ENCODE assay signal across 9 cellular contexts in the genomic region with DNA sequence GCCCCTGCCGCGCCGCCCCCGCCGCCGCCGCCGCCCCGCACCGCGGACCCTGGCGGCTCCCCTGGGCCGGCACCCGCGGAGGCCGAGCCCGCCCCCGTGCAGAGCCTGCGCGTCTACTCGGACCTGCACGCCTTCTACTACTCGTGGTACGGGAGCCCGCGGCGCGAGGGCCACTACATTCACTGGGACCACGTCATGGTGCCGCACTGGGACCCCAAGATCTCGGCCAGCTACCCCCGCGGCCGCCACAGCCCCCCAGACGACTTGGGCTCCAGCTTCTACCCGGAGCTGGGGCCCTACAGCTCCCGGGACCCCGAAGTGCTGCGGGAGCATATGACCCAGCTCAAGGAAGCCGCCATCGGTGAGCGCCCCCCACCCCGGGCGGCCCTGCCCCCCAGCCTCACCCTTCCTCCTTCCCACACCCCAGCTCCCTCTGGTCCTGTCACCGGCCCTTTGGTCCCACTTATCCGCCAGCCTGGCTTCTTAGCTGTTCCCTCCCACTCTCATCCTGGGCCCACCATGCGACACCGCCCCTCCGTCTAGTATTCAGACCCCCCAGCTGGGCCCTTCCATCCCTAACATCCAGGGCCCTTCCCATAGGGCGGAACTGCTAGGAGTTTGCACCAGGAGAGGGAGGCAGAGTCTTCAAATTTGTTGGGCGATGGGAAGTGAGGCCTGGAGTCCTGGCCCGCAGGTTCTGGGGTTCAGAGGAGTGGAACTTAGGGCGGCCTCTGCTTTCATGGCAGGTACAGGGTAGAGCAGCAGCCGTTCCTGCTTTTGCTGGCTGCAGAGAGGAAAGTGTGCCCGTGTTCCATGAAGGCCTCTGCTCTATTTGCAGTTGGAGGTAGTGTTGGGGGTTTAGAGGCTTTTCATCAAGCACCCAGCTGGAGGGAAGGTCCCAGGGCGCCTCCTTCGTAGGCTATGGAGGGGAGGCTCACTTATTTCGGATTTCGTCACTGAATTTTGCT. TPM values are rescaled to one million over a fixed set of nuclear protein-coding genes. Genes with fewer than 3 reads are reported as not detected.
DNase-seq lines count a peak whose midpoint lies in the region; ATAC-seq, FAIRE-seq and TF ChIP-seq lines count a peak whose summit lies in the region.
"Had no signal": no experiment of that assay in that cellular context is flagged by ENCODE, and none has a peak within 500 bp of the region (broad histone marks: within the 10 kb centered on the region; RNA-seq: fewer than 3 reads in every experiment).

No MANE protein-coding gene starts in this region.

- no peak overlapping the region for H4K8ac ChIP-seq in H9 (replicated peaks; ENCODE audit: insufficient read length, low read depth, low read length)

- H2BK15ac ChIP-seq in H9 (ENCODE audit: low read depth, low read length): no peak overlapping the region

- FAIRE-seq in D721Med (lab: Jason Lieb, UNC): no peak

- no peak overlapping the region for H4K5ac ChIP-seq in H9 (ENCODE audit: insufficient read length, low read depth, low read length)

- H3K4me2 ChIP-seq in H9 (ENCODE audit: insufficient read depth, insufficient read length, low read length): peak overlapping the region; percentile 13

- H3K4me1 Mint-ChIP-seq in H9 (peaks cover 7 to 12% of the 10 kb centered on the region in 2 experiments), glutamatergic neuron (ENCODE audit: low read depth, unreplicated experiment) (no peaks in the 10 kb centered on the region)
- peaks cover 24% of the 10 kb centered on the region for H3K4me1 Mint-ChIP-seq in stimulated activated effector memory CD8-positive, alpha-beta T cell treated with anti-CD3 and anti-CD28 coated beads, Interleukin-12 subunit alpha, Interleukin-12 subunit beta, amount 100 ng/mL, for 72 hours

- no peak overlapping the region for H3K23ac ChIP-seq in H9 (ENCODE audit: insufficient read length, low read depth, low read length)

- peak; percentile 55 for ATAC-seq in stimulated activated effector memory CD8-positive, alpha-beta T cell treated with anti-CD3 and anti-CD28 coated beads, Interleukin-12 subunit alpha, Interleukin-12 subunit beta, amount 100 ng/mL, for 72 hours
- no peak for ATAC-seq in GM21737 (IDR thresholded peaks at IDR 0.05; ENCODE audit: unreplicated experiment)

- H3K36me3 Mint-ChIP-seq in H9 (ENCODE audit: insufficient read depth in 1 of 3, low read depth in 3 of 3): peaks cover 0 to 34% (median 7%) of the 10 kb centered on the region in 3 experiments; a peak in 3 of 7 replicates
- peaks cover 4% of the 10 kb centered on the region for H3K36me3 Mint-ChIP-seq in glutamatergic neuron (ENCODE audit: unreplicated experiment)
- peaks cover 18% of the 10 kb centered on the region for H3K36me3 Mint-ChIP-seq in stimulated activated effector memory CD8-positive, alpha-beta T cell treated with anti-CD3 and anti-CD28 coated beads, Interleukin-12 subunit alpha, Interleukin-12 subunit beta, amount 100 ng/mL, for 72 hours

- no peak overlapping the region for H3K14ac ChIP-seq in H9 (ENCODE audit: insufficient read depth, low read length)

- no peaks in the 10 kb centered on the region for H3K79me2 ChIP-seq in H9 (ENCODE audit: insufficient read depth, low read length)

- H2BK5ac ChIP-seq in H9 (ENCODE audit: insufficient read length, low read length): no peak overlapping the region

- no peak overlapping the region for H3K9ac ChIP-seq in H9 (ENCODE audit: extremely low read depth, insufficient read length, low read length)

- no CpG with 5 or more reads among the region's 59 CpGs for WGBS in H9 (ENCODE audit: extremely low coverage, insufficient read length, low lambda C conversion rate)

- H2BK12ac ChIP-seq in H9 (ENCODE audit: insufficient read length, low read depth, low read length): no peak overlapping the region

- no peaks in the 10 kb centered on the region for H3K79me1 ChIP-seq in H9 (ENCODE audit: insufficient read depth, low read depth, low read length, poor library complexity, severe bottlenecking)

- H3K9me3 Mint-ChIP-seq in H9: no peaks in the 10 kb centered on the region
- peaks cover 3% of the 10 kb centered on the region for H3K9me3 Mint-ChIP-seq in glutamatergic neuron (ENCODE audit: unreplicated experiment)
- no peaks in the 10 kb centered on the region for H3K9me3 Mint-ChIP-seq in stimulated activated effector memory CD8-positive, alpha-beta T cell treated with anti-CD3 and anti-CD28 coated beads, Interleukin-12 subunit alpha, Interleukin-12 subunit beta, amount 100 ng/mL, for 72 hours

- H3K18ac ChIP-seq in H9 (ENCODE audit: insufficient read length, low read depth, low read length): no peak overlapping the region

- no peaks in the 10 kb centered on the region for H3K9me3 ChIP-seq in H9 (ENCODE audit: control insufficient read depth, low read depth, low read length)

- H2AK5ac ChIP-seq in H9 (ENCODE audit: insufficient read length, low read length): no peak overlapping the region

- H3K23me2 ChIP-seq in H9 (ENCODE audit: insufficient read length, low read depth, low read length, poor library complexity, severe bottlenecking): no peaks in the 10 kb centered on the region

- H2BK120ac ChIP-seq in H9 (ENCODE audit: low read depth, low read length, poor library complexity, severe bottlenecking): no peak overlapping the region

- H3K27ac Mint-ChIP-seq in H9: no peak overlapping the region
- peak overlapping the region; percentile 94 for H3K27ac Mint-ChIP-seq in glutamatergic neuron (ENCODE audit: unreplicated experiment)
- H3K27ac Mint-ChIP-seq in stimulated activated effector memory CD8-positive, alpha-beta T cell treated with anti-CD3 and anti-CD28 coated beads, Interleukin-12 subunit alpha, Interleukin-12 subunit beta, amount 100 ng/mL, for 72 hours: no peak overlapping the region

- H3K27ac ChIP-seq in H9 (ENCODE audit: insufficient read length, low read depth, low read length): no peak overlapping the region

- H3K27me3 Mint-ChIP-seq in H9 (ENCODE audit: low read depth) (peaks cover 43% of the 10 kb centered on the region), glutamatergic neuron (ENCODE audit: unreplicated experiment) (peaks cover 9% of the 10 kb centered on the region)

- H3K4ac ChIP-seq in H9 (ENCODE audit: low read depth, low read length): no peak overlapping the region

- H2AFZ ChIP-seq in H9 (ENCODE audit: low read length): no peak overlapping the region

- DNase-seq in D721Med (ENCODE audit: insufficient read length, low spot score) (no peak), H9 (no peak), RKO (ENCODE audit: low spot score) (peak; percentile 21), glutamatergic neuron (peak; percentile 43), posterior vena cava (ENCODE audit: low spot score) (no peak), HPDE6-E6E7 (ENCODE audit: extremely low spot score) (no peak)
- no peak for DNase-seq in stimulated activated effector memory CD8-positive, alpha-beta T cell treated with anti-CD3 and anti-CD28 coated beads, Interleukin-12 subunit alpha, Interleukin-12 subunit beta, amount 100 ng/mL, for 72 hours (ENCODE audit: low spot score in 2 of 2)

- H3K56ac ChIP-seq in H9 (ENCODE audit: insufficient read length, low read depth, low read length): no peak overlapping the region

- no peak overlapping the region for H4K91ac ChIP-seq in H9 (ENCODE audit: insufficient read length, low read depth, low read length)

- no peaks in the 10 kb centered on the region; the same call in 1 of the 2 replicates for H3K4me1 ChIP-seq in H9 (ENCODE audit: insufficient read depth, low read length)

- H4K20me1 ChIP-seq in H9 (ENCODE audit: control insufficient read depth, insufficient read depth, insufficient read length): no peaks in the 10 kb centered on the region

- H3K4me3 Mint-ChIP-seq in H9: peak overlapping the region; percentile 75 to 80
- H3K4me3 Mint-ChIP-seq in glutamatergic neuron (ENCODE audit: unreplicated experiment): peak overlapping the region; percentile 97
- H3K4me3 Mint-ChIP-seq in stimulated activated effector memory CD8-positive, alpha-beta T cell treated with anti-CD3 and anti-CD28 coated beads, Interleukin-12 subunit alpha, Interleukin-12 subunit beta, amount 100 ng/mL, for 72 hours: peak overlapping the region; percentile 75

- no peak overlapping the region for H2BK20ac ChIP-seq in H9 (ENCODE audit: low read depth, low read length, poor library complexity, severe bottlenecking)

- H3T11ph ChIP-seq in H9 (ENCODE audit: low read length): no peak overlapping the region

- peaks cover 7% of the 10 kb centered on the region; the same call in 1 of the 2 replicates for H3K27me3 ChIP-seq in H9 (ENCODE audit: insufficient read depth, low read length)

- intact Hi-C loops in posterior vena cava (cut with DNase I): no loop called here

- TF ChIP-seq CTCF in D721Med (IDR thresholded peaks at IDR 0.05; ENCODE audit: insufficient read depth, missing control alignments): peak; percentile 23
- no peak; the same call in 2 of the 3 replicates for TF ChIP-seq CTCF in H9 (conservative IDR thresholded peaks at IDR 0.05)
- no peak for TF ChIP-seq CTCF in glutamatergic neuron (IDR thresholded peaks at IDR 0.05; ENCODE audit: partially characterized antibody, unreplicated experiment)

RNA-seq across cellular contexts. Expression of a gene that starts 1.0 kb away (rescaled TPM):
- 22.7 and 24.2 TPM in 2 replicates for total RNA-seq in H9 (2021)
- 112 TPM for total RNA-seq in glutamatergic neuron (ENCODE audit: unreplicated experiment)
- total RNA-seq in posterior vena cava: 1 to 10 TPM; 1.8 to 1.9 TPM

RNA-seq across cellular contexts. Expression of a gene that starts 12.9 kb away (rescaled TPM):
- total RNA-seq in H9 (2021): 59.3 and 61.5 TPM in 2 replicates
- total RNA-seq in glutamatergic neuron (ENCODE audit: unreplicated experiment): 57.3 TPM
- 10 to 100 TPM; 40.2 to 42.1 TPM for total RNA-seq in posterior vena cava

RNA-seq across cellular contexts. Expression of a gene that starts 13.4 kb away (rescaled TPM):
- total RNA-seq in H9 (2021) (28.0 and 28.6 TPM in 2 replicates), glutamatergic neuron (ENCODE audit: unreplicated experiment) (14.9 TPM), posterior vena cava (10 to 100 TPM in 1 of 2 donors, 1 to 10 TPM in 1; 7.1 to 12.0 TPM)

RNA-seq across cellular contexts. Expression of a gene that starts 29.7 kb away (rescaled TPM):
- 0.42 and 0.96 TPM in 2 replicates for total RNA-seq in H9 (2021)
- 4.8 TPM for total RNA-seq in glutamatergic neuron (ENCODE audit: unreplicated experiment)
- total RNA-seq in posterior vena cava: under 1 TPM in 1 of 2 donors, not detected in 1; 0.05 TPM
- total RNA-seq: myocyte had no signal

Comparison
In these comparisons a context has a peak if more than half of its experiments do, and no peak if none do; other contexts are left out.
1. DNase-seq: peak in RKO (single experiment) and glutamatergic neuron (single experiment); none in D721Med (single experiment), H9 (single experiment), stimulated activated effector memory CD8-positive, alpha-beta T cell treated with anti-CD3 and anti-CD28 coated beads, Interleukin-12 subunit alpha, Interleukin-12 subunit beta, amount 100 ng/mL, for 72 hours (0 of 2), posterior vena cava (single experiment) and HPDE6-E6E7 (single experiment).
2. Peak in every context shown above with its lines, with median percentiles within 50 percentile points of each other: H3K4me3 Mint-ChIP-seq.